ENCODE assay signal across 32 cellular contexts in genomic region chr10:29268011-29268410, GRCh38. TPM values are rescaled to one million over a fixed set of nuclear protein-coding genes. Genes with fewer than 3 reads are reported as not detected.
"Had no signal": no experiment of that assay in that cellular context is flagged by ENCODE, and none has a peak within 500 bp of the region (broad histone marks: within the 10 kb centered on the region; RNA-seq: fewer than 3 reads in every experiment).

No MANE protein-coding gene starts in this region.

- H3K4me1 ChIP-seq: ascending aorta, breast epithelium, colonic mucosa, esophagus squamous epithelium, gastroesophageal sphincter had no signal

- H3K4me3 ChIP-seq: ascending aorta, breast epithelium, cardiac muscle cell, colonic mucosa, esophagus squamous epithelium, gastroesophageal sphincter had no signal

- FAIRE-seq: endometrium, endothelial cell of umbilical vein had no signal

- H3K27ac ChIP-seq: ascending aorta, breast epithelium, cardiac muscle cell, colonic mucosa, epithelial cell of prostate, esophagus squamous epithelium, gastroesophageal sphincter had no signal

- DNase-seq: activated CD4-positive, alpha-beta memory T cell treated with anti-CD3 and anti-CD28 coated beads for 36 hours; activated CD4-positive, alpha-beta T cell treated with anti-CD3 and anti-CD28 coated beads for 36 hours; activated CD4-positive, alpha-beta T cell treated with anti-CD3 and anti-CD28 coated beads, Interleukin-2, amount 10 ng/mL, durations not matched to agents 24 days and 14 days; activated CD4-positive, CD25-positive, alpha-beta regulatory T cell; activated CD4-positive, CD25-positive, alpha-beta regulatory T cell treated with anti-CD3 and anti-CD28 coated beads, Interleukin-2, amount 50 U/mL, for 72 hours; activated CD8-positive, alpha-beta memory T cell treated with anti-CD3 and anti-CD28 coated beads, Interleukin-2, amount 10 ng/mL, durations not matched to agents 7 days and 5 days; activated CD8-positive, alpha-beta memory T cell treated with anti-CD3 and anti-CD28 coated beads, Interleukin-2, amount 50 U/mL, for 4 hours; activated CD8-positive, alpha-beta T cell treated with anti-CD3 and anti-CD28 coated beads, Interleukin-2, amount 10 ng/mL, durations not matched to agents 7 days and 5 days; activated gamma-delta T cell; activated naive CD4-positive, alpha-beta T cell; activated naive CD4-positive, alpha-beta T cell treated with anti-CD3 and anti-CD28 coated beads, Interleukin-2, amount 10 ng/mL, durations not matched to agents 7 days and 5 days; activated naive CD8-positive, alpha-beta T cell treated with anti-CD3 and anti-CD28 coated beads, Interleukin-2, amount 10 ng/mL, durations not matched to agents 7 days and 5 days; activated T-cell treated with anti-CD3 and anti-CD28 coated beads, Interleukin-2, amount 50 U/mL, for 24 hours; activated T-cell treated with anti-CD3 and anti-CD28 coated beads, Interleukin-2, amount 50 U/mL, for 72 hours; central memory CD4-positive, alpha-beta T cell; cerebellar nuclear complex; colonic mucosa; effector CD8-positive, alpha-beta T cell; esophagus squamous epithelium; foreskin melanocyte; T-helper 1 cell; T-helper 17 cell; T1000 had no signal

- H3K36me3 ChIP-seq: ascending aorta, breast epithelium, cardiac muscle cell, colonic mucosa, esophagus squamous epithelium, gastroesophageal sphincter had no signal

- H3K27me3 ChIP-seq: ascending aorta, breast epithelium, cardiac muscle cell, colonic mucosa had no signal

RNA-seq across cellular contexts. Expression of gene LYZL1, which starts 20.9 kb away (rescaled TPM):
- polyA plus RNA-seq: endothelial cell of umbilical vein, esophagus, fibroblast of lung had no signal
